Comparison of ENCODE assay signal across 9 cellular contexts in the genomic region with DNA sequence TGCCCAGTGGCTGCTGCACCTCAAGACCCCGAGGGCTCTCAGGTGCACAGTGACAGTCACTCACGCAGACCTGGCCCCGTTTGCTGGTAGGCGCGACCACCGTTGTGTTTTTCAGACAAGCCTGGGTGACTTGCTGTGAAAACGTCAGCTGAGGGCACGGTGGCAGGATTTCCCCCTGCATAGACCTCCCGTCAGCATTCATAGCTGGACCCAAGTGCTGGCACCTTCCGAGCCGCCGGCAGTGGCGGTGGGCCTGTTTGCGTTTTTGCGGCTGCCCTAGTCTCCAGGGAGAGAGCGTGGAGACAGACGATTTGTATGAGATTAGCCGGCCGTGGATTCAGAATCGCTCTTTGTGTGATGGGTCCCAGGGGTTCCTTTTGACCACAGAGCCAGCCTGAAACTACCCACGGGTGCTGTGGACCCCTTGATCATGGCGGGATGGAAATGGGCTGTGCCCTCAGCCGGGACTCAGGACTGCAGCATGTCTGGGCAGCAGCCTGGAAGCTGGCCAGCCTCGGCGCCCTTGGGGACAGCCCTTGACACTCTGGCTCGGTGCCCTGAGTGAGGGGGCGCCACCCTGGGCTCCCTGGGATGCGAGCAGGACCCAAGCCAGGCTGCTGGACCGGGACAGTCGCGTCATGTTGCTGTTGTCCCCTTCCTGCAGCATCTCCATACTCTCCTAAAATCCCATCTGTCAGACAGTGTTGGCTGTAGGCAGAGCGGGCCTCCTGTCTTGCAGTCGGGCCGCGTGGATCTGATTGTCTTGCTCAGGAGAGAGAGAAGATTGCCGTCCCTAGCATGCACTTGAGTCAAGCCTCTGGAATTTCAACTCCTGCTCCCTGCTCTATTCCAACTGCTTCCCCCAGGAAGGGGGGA. TPM values are rescaled to one million over a fixed set of nuclear protein-coding genes. Genes with fewer than 3 reads are reported as not detected.
DNase-seq lines count a peak whose midpoint lies in the region; ATAC-seq, FAIRE-seq and TF ChIP-seq lines count a peak whose summit lies in the region.
"Had no signal": no experiment of that assay in that cellular context is flagged by ENCODE, and none has a peak within 500 bp of the region (broad histone marks: within the 10 kb centered on the region; RNA-seq: fewer than 3 reads in every experiment).

No MANE protein-coding gene starts in this region.

- no TSS peak for BruUV-seq in Caco-2 (replicated peaks; lab: Mats Ljungman, UMichigan)

- FAIRE-seq in D721Med (lab: Jason Lieb, UNC), result no peak

- no peaks in the 10 kb centered on the region for H3K9me3 Mint-ChIP-seq in Caco-2 (ENCODE audit: unreplicated experiment)

- peaks cover 18% of the 10 kb centered on the region for H3K36me3 Mint-ChIP-seq in Caco-2 (ENCODE audit: insufficient read depth, unreplicated experiment)

- H3K9me3 ChIP-seq in SJCRH30 (replicated peaks) (no peaks in the 10 kb centered on the region), Caco-2 (no peaks in the 10 kb centered on the region)

- no peak overlapping the region for H3K27ac Mint-ChIP-seq in Caco-2 (ENCODE audit: unreplicated experiment)

- DNase-seq in D721Med (ENCODE audit: insufficient read length, low spot score) (peak; percentile 75), SJCRH30 (peak; percentile 68 to 71), glomerular visceral epithelial cell (ENCODE audit: extremely low spot score) (peak; percentile 74), retina (peak; percentile 68), SIG-M5 treated with dmso at 0.1 percent for 504 hours (lab: John Stamatoyannopoulos, UW; ENCODE audit: unreplicated experiment) (no peak), Caco-2 (no peak)
- DNase-seq: NCI-H2107 had no signal

- H3K27me3 ChIP-seq in SJCRH30 (no peaks in the 10 kb centered on the region), Caco-2 (replicated peaks; ENCODE audit: control insufficient read depth, insufficient read depth, low read length) (no peaks in the 10 kb centered on the region)

- intact Hi-C loops in Caco-2 (cut with micrococcal nuclease; ENCODE audit: unreplicated experiment), result no loop called here

- CTCF ChIA-PET in Caco-2 (lab: Charles Lee), result no interaction called here

- H3K4me1 ChIP-seq in SJCRH30 (peaks cover 26% of the 10 kb centered on the region), Caco-2 (no peaks in the 10 kb centered on the region)

- H3K4me3 Mint-ChIP-seq in Caco-2 (ENCODE audit: unreplicated experiment), result no peak overlapping the region

- ATAC-seq in HG02870 (IDR thresholded peaks at IDR 0.05; ENCODE audit: unreplicated experiment), result no peak
- ATAC-seq in HG03095 (IDR thresholded peaks at IDR 0.05; ENCODE audit: unreplicated experiment), result no peak

- peaks cover 8% of the 10 kb centered on the region for H3K4me1 Mint-ChIP-seq in Caco-2 (ENCODE audit: low read depth, unreplicated experiment)

- H3K27me3 Mint-ChIP-seq in Caco-2 (ENCODE audit: insufficient read depth, unreplicated experiment), result no peaks in the 10 kb centered on the region

- H3K4me3 ChIP-seq in SJCRH30 (peak overlapping the region; percentile 31), Caco-2 (ENCODE audit: low read depth, low read length) (no peak overlapping the region)

- POLR2A ChIA-PET in Caco-2 (lab: Charles Lee), result no interaction called here

- peak overlapping the region; percentile 72 for H3K27ac ChIP-seq in SJCRH30

- H3K36me3 ChIP-seq in SJCRH30 (no peaks in the 10 kb centered on the region), Caco-2 (ENCODE audit: control insufficient read depth, insufficient read depth, low read length) (no peaks in the 10 kb centered on the region)

- TF ChIP-seq CTCF in D721Med (IDR thresholded peaks at IDR 0.05; ENCODE audit: insufficient read depth, missing control alignments) (no peak), Caco-2 (IDR thresholded peaks at IDR 0.05; ENCODE audit: insufficient read depth in 1 of 2, low read depth in 1 of 2, low read length in 1 of 2, severe bottlenecking in 1 of 2, unreplicated experiment in 1 of 2) (no peak)

RNA-seq across cellular contexts. Expression of gene KDM4B, which starts 8.6 kb away (rescaled TPM):
- 15.5 and 16.2 TPM in 2 replicates for total RNA-seq in SJCRH30 (2014; rRNA removed; shearing (Covaris generic))
- total RNA-seq in Caco-2 (2022), result 27.4 and 30.9 TPM in 2 replicates

Comparison
In these comparisons a context has a peak if more than half of its experiments do, and no peak if none do; other contexts are left out.
1. DNase-seq: peak in D721Med (single experiment), SJCRH30 (2 of 2), glomerular visceral epithelial cell (single experiment) and retina (single experiment); none in SIG-M5 treated with dmso at 0.1 percent for 504 hours (single experiment) and Caco-2 (0 of 2).